ENCODE assay signal across 6 cellular contexts in the genomic region with DNA sequence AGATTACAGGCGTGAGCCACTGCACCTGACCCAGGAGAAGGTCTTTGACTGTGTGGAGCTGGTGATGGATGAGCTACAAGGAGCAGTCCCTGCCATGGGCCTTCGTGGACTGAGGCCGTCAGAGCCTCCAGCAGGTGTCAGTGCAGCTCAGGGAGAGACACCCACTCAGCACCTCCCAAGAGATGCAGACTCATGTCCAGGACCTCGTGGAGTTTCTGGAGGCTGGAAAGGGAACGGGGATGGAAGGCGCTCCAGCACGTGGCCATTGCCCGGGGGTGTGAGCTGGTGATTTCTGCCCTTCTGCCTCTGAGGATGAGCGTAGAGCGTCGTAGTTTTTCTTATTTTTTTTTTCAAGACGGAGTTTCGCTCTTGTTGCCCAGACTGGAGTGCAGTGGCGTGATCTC. TPM values are rescaled to one million over a fixed set of nuclear protein-coding genes. Genes with fewer than 3 reads are reported as not detected.
DNase-seq lines count a peak whose midpoint lies in the region; TF ChIP-seq lines count a peak whose summit lies in the region.

No MANE protein-coding gene starts in this region.

- peaks cover 0 to 30% (median 10%) of the 10 kb centered on the region in 3 donors for H3K27me3 ChIP-seq in sigmoid colon

- H3K9me3 ChIP-seq in OCI-LY7 (ENCODE audit: low read length) (no peaks in the 10 kb centered on the region; the same call in 1 of the 2 replicates), sigmoid colon (no peaks in the 10 kb centered on the region)

- H3K4me3 ChIP-seq in OCI-LY7 (ENCODE audit: low read depth, low read length, poor library complexity, severe bottlenecking) (no peak overlapping the region), fibroblast of villous mesenchyme (ENCODE audit: low read depth, low read length) (no peak overlapping the region), sigmoid colon (no peak overlapping the region)

- H3K27ac ChIP-seq in OCI-LY7 (ENCODE audit: low read depth, low read length, poor library complexity, severe bottlenecking) (peak overlapping the region; percentile 84), sigmoid colon (no peak overlapping the region)

- peak; percentile 76 for DNase-seq in DMS 273 (lab: John Stamatoyannopoulos, UW; ENCODE audit: unreplicated experiment)
- DNase-seq in DMS 273 treated with DMSO at 0.1 percent for 48 hours (lab: John Stamatoyannopoulos, UW) = no peak
- DNase-seq in OCI-LY7 (ENCODE audit: low spot score) = peak; percentile 75
- DNase-seq in fibroblast of villous mesenchyme (ENCODE audit: low read depth) = peak; percentile 68
- no peak for DNase-seq in Ammon's horn (ENCODE audit: low spot score)
- DNase-seq in sigmoid colon = no peak

- TF ChIP-seq POLR2A in sigmoid colon (IDR thresholded peaks at IDR 0.05) = no peak

- H2AFZ ChIP-seq in OCI-LY7 (ENCODE audit: low read length) = no peak overlapping the region

- no peaks in the 10 kb centered on the region for H3K79me2 ChIP-seq in OCI-LY7 (ENCODE audit: insufficient read depth, low read depth, low read length)

- POLR2A ChIA-PET in OCI-LY7 (lab: Charles Lee) = interaction anchor here (0.6 to 1.4 kb wide), 3 partner anchors 10 to 123 kb away, joined by 3 to 4 read pairs (median 3); partner anchors contain the start of gene TOR4A

- no peak for TF ChIP-seq EP300 in sigmoid colon (IDR thresholded peaks at IDR 0.05)

- H3K36me3 ChIP-seq in OCI-LY7 (ENCODE audit: insufficient read depth, low read length) (peaks cover 11% of the 10 kb centered on the region), sigmoid colon (no peaks in the 10 kb centered on the region)

- 47 to 55% methylated on average over 14 of the region's 14 CpGs for WGBS in sigmoid colon, 2 donors

- intact Hi-C loops in OCI-LY7 (cut with micrococcal nuclease; ENCODE audit: unreplicated experiment) (loop anchor here (5.0 kb wide), 1 partner anchor 160 kb away; no protein-coding TSS in a partner anchor), sigmoid colon (cut with DNase I) (no loop called here)

- CTCF ChIA-PET in OCI-LY7 (lab: Charles Lee; ENCODE audit: unreplicated experiment) = interaction anchor here (0.6 to 1.5 kb wide), 4 partner anchors 10 to 98 kb away, joined by 3 to 7 read pairs (median 6); partner anchors contain the start of gene TOR4A

- no TSS peak for BruUV-seq in OCI-LY7 (replicated peaks; lab: Mats Ljungman, UMichigan)

- H3K4me2 ChIP-seq in OCI-LY7 (ENCODE audit: low read length) = peak overlapping the region; percentile 55; the same call in 1 of the 2 replicates

- H3K9me2 ChIP-seq in OCI-LY7 (ENCODE audit: insufficient read depth, low read length) = no peaks in the 10 kb centered on the region

- peak; percentile 77 for TF ChIP-seq CTCF in OCI-LY7 (conservative IDR thresholded peaks at IDR 0.05; ENCODE audit: low read length)
- TF ChIP-seq CTCF in fibroblast of villous mesenchyme (IDR thresholded peaks at IDR 0.05; ENCODE audit: insufficient read depth, low read depth, low read length) = peak; percentile 59
- peak in 2 of 4 experiments; percentile 21 to 27 for TF ChIP-seq CTCF in sigmoid colon (IDR thresholded peaks at IDR 0.05)

- H4K20me1 ChIP-seq in OCI-LY7 (ENCODE audit: insufficient read depth, low read length) = no peaks in the 10 kb centered on the region

- H3K4me1 ChIP-seq in OCI-LY7 (ENCODE audit: insufficient read depth, low read length, poor library complexity, severe bottlenecking) (peaks cover 40% of the 10 kb centered on the region), sigmoid colon (no peaks in the 10 kb centered on the region)

RNA-seq across cellular contexts. Expression of gene TOR4A, which starts 9.5 kb away (rescaled TPM):
- total RNA-seq in OCI-LY7 (2014; rRNA removed; shearing (Covaris generic)) = 11.6 and 11.7 TPM in 2 replicates
- 19.7 and 22.3 TPM in 2 replicates for total RNA-seq in OCI-LY7 (2022)
- total RNA-seq in fibroblast of villous mesenchyme = 39.3 and 42.3 TPM in 2 replicates
- total RNA-seq in sigmoid colon = 1 to 10 TPM; 3.8 to 4.3 (median 3.9) TPM
- polyA plus RNA-seq in sigmoid colon = 10 to 100 TPM in 1 of 3 donors, 1 to 10 TPM in 2; 5.1 to 33.0 (median 6.6) TPM

RNA-seq across cellular contexts. Expression of gene NRARP, which starts 15.1 kb away (rescaled TPM):
- total RNA-seq in OCI-LY7 (2014; rRNA removed; shearing (Covaris generic)) = 6.9 TPM in 2 replicates
- 6.4 and 8.9 TPM in 2 replicates for total RNA-seq in OCI-LY7 (2022)
- under 0.01 and 0.32 TPM in 2 replicates for total RNA-seq in fibroblast of villous mesenchyme
- 1 to 10 TPM in 3 of 4 donors, not detected in 1; 1.8 to 2.9 (median 2.8) TPM for total RNA-seq in sigmoid colon
- polyA plus RNA-seq in sigmoid colon = 10 to 100 TPM; 20.4 to 24.7 (median 24.0) TPM

RNA-seq across cellular contexts. Expression of gene NELFB, which starts 31.9 kb away (rescaled TPM):
- total RNA-seq in OCI-LY7 (2014; rRNA removed; shearing (Covaris generic)) = 59.5 and 62.6 TPM in 2 replicates
- total RNA-seq in OCI-LY7 (2022) (74.8 and 76.1 TPM in 2 replicates), fibroblast of villous mesenchyme (47.1 and 48.6 TPM in 2 replicates), sigmoid colon (10 to 100 TPM; 24.7 to 36.5 (median 33.2) TPM)
- polyA plus RNA-seq in sigmoid colon = 10 to 100 TPM; 41.6 to 70.5 (median 45.0) TPM

RNA-seq across cellular contexts. Expression of gene STPG3, which starts 35.9 kb away (rescaled TPM):
- total RNA-seq in OCI-LY7 (2014; rRNA removed; shearing (Covaris generic)) = 0.73 TPM in 1 of 2 replicates, not detected in the other
- total RNA-seq in OCI-LY7 (2022) (1.7 and 2.7 TPM in 2 replicates), fibroblast of villous mesenchyme (not detected in 2 replicates), sigmoid colon (not detected)
- polyA plus RNA-seq in sigmoid colon = not detected

RNA-seq across cellular contexts. Expression of gene TUBB4B, which starts 45.9 kb away (rescaled TPM):
- total RNA-seq in OCI-LY7 (2014; rRNA removed; shearing (Covaris generic)) = 376 and 417 TPM in 2 replicates
- total RNA-seq in OCI-LY7 (2022) = 402 and 443 TPM in 2 replicates
- total RNA-seq in fibroblast of villous mesenchyme = 151 and 218 TPM in 2 replicates
- total RNA-seq in sigmoid colon = 100 to 1,000 TPM; 141 to 196 (median 164) TPM
- 100 to 1,000 TPM; 292 to 505 (median 444) TPM for polyA plus RNA-seq in sigmoid colon

Comparison
In these comparisons a context has a peak if more than half of its experiments do, and no peak if none do; other contexts are left out.
1. DNase-seq: peak in DMS 273 (single experiment), OCI-LY7 (single experiment) and fibroblast of villous mesenchyme (single experiment); none in DMS 273 treated with DMSO at 0.1 percent for 48 hours (single experiment), Ammon's horn (single experiment) and sigmoid colon (single experiment).